24 cellular contexts compared by ENCODE assay signal in genomic region chr14:65015391-65015790, GRCh38. TPM values are rescaled to one million over a fixed set of nuclear protein-coding genes. Genes with fewer than 3 reads are reported as not detected.
DNase-seq lines count a peak whose midpoint lies in the region; ATAC-seq lines count a peak whose summit lies in the region.
"Had no signal": no experiment of that assay in that cellular context is flagged by ENCODE, and none has a peak within 500 bp of the region (broad histone marks: within the 10 kb centered on the region; RNA-seq: fewer than 3 reads in every experiment).

No MANE protein-coding gene starts in this region.

- DNase-seq in activated naive CD4-positive, alpha-beta T cell treated with anti-CD3 and anti-CD28 coated beads, Interleukin-2, amount 50 U/mL, for 72 hours (ENCODE audit: low spot score in 2 of 2) = no peak
- DNase-seq in activated naive CD4-positive, alpha-beta T cell (lab: John Stamatoyannopoulos, UW) = no peak
- DNase-seq in midbrain (lab: John Stamatoyannopoulos, UW) (peak; percentile 67), superior temporal gyrus (ENCODE audit: extremely low spot score) (peak; percentile 83), kidney glomerular epithelial cell (lab: John Stamatoyannopoulos, UW) (no peak), NCI-H1105 (lab: John Stamatoyannopoulos, UW) (no peak)
- DNase-seq: 8988T; activated CD4-positive, alpha-beta T cell treated with anti-CD3 and anti-CD28 coated beads, Interleukin-2, amount 10 ng/mL, durations not matched to agents 24 days and 14 days; activated CD8-positive, alpha-beta memory T cell treated with anti-CD3 and anti-CD28 coated beads for 24 hours; activated T-cell treated with anti-CD3 and anti-CD28 coated beads for 4 hours; CD4-positive, CD25-positive, alpha-beta regulatory T cell; GM23248; mesendoderm; NCI-H146; NCI-H2107; NCI-H774; SJCRH30; T1000 had no signal

- no peaks in the 10 kb centered on the region for H3K27me3 Mint-ChIP-seq in dendritic cell treated with granulocyte-macrophage colony-stimulating factor and Interleukin-4, amounts not matched to agents 40 ng/mL and 50 ng/mL, for 4 days
- H3K27me3 Mint-ChIP-seq: activated CD4-positive, alpha-beta T cell treated with anti-CD3 and anti-CD28 coated beads, Interleukin-2, amount 10 ng/mL, durations not matched to agents 24 days and 14 days; activated naive CD8-positive, alpha-beta T cell; CD4-positive, CD25-positive, alpha-beta regulatory T cell; IgD-negative memory B cell; stimulated activated memory B cell treated with anti-CD40 and anti-IgM and Interleukin-4, amounts not matched to agents 10 μg/mL and 1 μg/mL and 100 μg/mL, for 72 hours had no signal

- intact Hi-C loops in dendritic cell treated with granulocyte-macrophage colony-stimulating factor and Interleukin-4, amounts not matched to agents 40 ng/mL and 50 ng/mL, for 4 days (cut with micrococcal nuclease) = no loop called here

- no peaks in the 10 kb centered on the region for H3K9me3 Mint-ChIP-seq in activated naive CD4-positive, alpha-beta T cell treated with anti-CD3 and anti-CD28 coated beads, Interleukin-2, amount 50 U/mL, for 72 hours
- H3K9me3 Mint-ChIP-seq in dendritic cell treated with granulocyte-macrophage colony-stimulating factor and Interleukin-4, amounts not matched to agents 40 ng/mL and 50 ng/mL, for 4 days = no peaks in the 10 kb centered on the region
- H3K9me3 Mint-ChIP-seq: activated CD4-positive, alpha-beta T cell treated with anti-CD3 and anti-CD28 coated beads, Interleukin-2, amount 10 ng/mL, durations not matched to agents 24 days and 14 days; IgD-negative memory B cell; stimulated activated memory B cell treated with anti-CD40 and anti-IgM and Interleukin-4, amounts not matched to agents 10 μg/mL and 1 μg/mL and 100 μg/mL, for 72 hours had no signal

- H3K4me1 Mint-ChIP-seq in dendritic cell treated with granulocyte-macrophage colony-stimulating factor and Interleukin-4, amounts not matched to agents 40 ng/mL and 50 ng/mL, for 4 days (ENCODE audit: low read depth) = peaks cover 9% of the 10 kb centered on the region
- H3K4me1 Mint-ChIP-seq: activated CD4-positive, alpha-beta T cell treated with anti-CD3 and anti-CD28 coated beads, Interleukin-2, amount 10 ng/mL, durations not matched to agents 24 days and 14 days; stimulated activated memory B cell treated with anti-CD40 and anti-IgM and Interleukin-4, amounts not matched to agents 10 μg/mL and 1 μg/mL and 100 μg/mL, for 72 hours had no signal

- H3K36me3 Mint-ChIP-seq in activated naive CD4-positive, alpha-beta T cell treated with anti-CD3 and anti-CD28 coated beads, Interleukin-2, amount 50 U/mL, for 72 hours = peaks cover 0 to 4% of the 10 kb centered on the region in 2 donors
- H3K36me3 Mint-ChIP-seq in dendritic cell treated with granulocyte-macrophage colony-stimulating factor and Interleukin-4, amounts not matched to agents 40 ng/mL and 50 ng/mL, for 4 days (ENCODE audit: low read depth) = peaks cover 61% of the 10 kb centered on the region

- H3K4me3 Mint-ChIP-seq in dendritic cell treated with granulocyte-macrophage colony-stimulating factor and Interleukin-4, amounts not matched to agents 40 ng/mL and 50 ng/mL, for 4 days = no peak overlapping the region
- H3K4me3 Mint-ChIP-seq: activated CD4-positive, alpha-beta T cell treated with anti-CD3 and anti-CD28 coated beads, Interleukin-2, amount 10 ng/mL, durations not matched to agents 24 days and 14 days; activated naive CD8-positive, alpha-beta T cell; CD4-positive, CD25-positive, alpha-beta regulatory T cell; IgD-negative memory B cell; stimulated activated memory B cell treated with anti-CD40 and anti-IgM and Interleukin-4, amounts not matched to agents 10 μg/mL and 1 μg/mL and 100 μg/mL, for 72 hours had no signal

- ATAC-seq in activated naive CD4-positive, alpha-beta T cell treated with anti-CD3 and anti-CD28 coated beads, Interleukin-2, amount 50 U/mL, for 72 hours = no peak
- ATAC-seq in HG03378 (IDR thresholded peaks at IDR 0.05; ENCODE audit: unreplicated experiment) = no peak
- ATAC-seq: left lobe of liver; stimulated activated memory B cell treated with anti-CD40 and anti-IgM and Interleukin-4, amounts not matched to agents 10 μg/mL and 1 μg/mL and 100 μg/mL, for 72 hours had no signal

- H3K27ac Mint-ChIP-seq in activated naive CD4-positive, alpha-beta T cell treated with anti-CD3 and anti-CD28 coated beads, Interleukin-2, amount 50 U/mL, for 72 hours = peak overlapping the region; percentile 46 to 55
- peak overlapping the region; percentile 32 for H3K27ac Mint-ChIP-seq in dendritic cell treated with granulocyte-macrophage colony-stimulating factor and Interleukin-4, amounts not matched to agents 40 ng/mL and 50 ng/mL, for 4 days
- H3K27ac Mint-ChIP-seq: activated CD4-positive, alpha-beta T cell treated with anti-CD3 and anti-CD28 coated beads, Interleukin-2, amount 10 ng/mL, durations not matched to agents 24 days and 14 days; activated naive CD8-positive, alpha-beta T cell; IgD-negative memory B cell; stimulated activated memory B cell treated with anti-CD40 and anti-IgM and Interleukin-4, amounts not matched to agents 10 μg/mL and 1 μg/mL and 100 μg/mL, for 72 hours had no signal

RNA-seq across cellular contexts. Expression of gene FNTB, which starts 28.7 kb away (rescaled TPM):
- 10 to 100 TPM; 17.2 to 30.9 TPM for total RNA-seq in activated naive CD4-positive, alpha-beta T cell treated with anti-CD3 and anti-CD28 coated beads, Interleukin-2, amount 50 U/mL, for 72 hours

RNA-seq across cellular contexts. Expression of gene RAB15, which starts 43.3 kb away (rescaled TPM):
- 1 to 10 TPM; 6.5 to 7.0 TPM for total RNA-seq in activated naive CD4-positive, alpha-beta T cell treated with anti-CD3 and anti-CD28 coated beads, Interleukin-2, amount 50 U/mL, for 72 hours

Comparison
In these comparisons a context has a peak if more than half of its experiments do, and no peak if none do; other contexts are left out.
1. DNase-seq: peak in midbrain (single experiment) and superior temporal gyrus (single experiment); none in activated naive CD4-positive, alpha-beta T cell treated with anti-CD3 and anti-CD28 coated beads, Interleukin-2, amount 50 U/mL, for 72 hours (0 of 2), activated naive CD4-positive, alpha-beta T cell (0 of 4), kidney glomerular epithelial cell (single experiment) and NCI-H1105 (single experiment).